ENCODE assay signal across 20 cellular contexts in the genomic region with DNA sequence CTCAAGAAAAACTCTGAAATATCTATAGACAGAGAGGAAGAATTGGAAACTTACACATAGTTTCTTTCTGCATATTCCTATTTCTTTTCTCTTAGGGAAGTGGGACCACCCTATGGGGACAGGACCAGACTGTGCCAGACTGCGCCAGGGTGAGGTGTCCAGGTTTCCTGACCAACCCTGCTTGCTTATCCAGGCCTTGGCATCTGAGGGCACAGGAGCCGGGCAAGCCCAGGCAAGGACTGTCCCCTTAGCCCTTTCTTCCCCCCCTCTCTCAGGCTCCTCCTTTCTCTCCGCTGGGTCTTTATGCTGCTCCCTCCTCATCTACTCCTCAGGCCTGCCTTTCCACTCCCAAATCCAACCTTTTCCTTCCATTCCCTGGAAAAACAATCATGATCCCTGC. TPM values are rescaled to one million over a fixed set of nuclear protein-coding genes. Genes with fewer than 3 reads are reported as not detected.
A peak's percentile ranks its signal among the peaks of the same experiment; 100 is the strongest.
DNase-seq lines count a peak whose midpoint lies in the region; TF ChIP-seq lines count a peak whose summit lies in the region.
"Had no signal": no experiment of that assay in that cellular context is flagged by ENCODE, and none has a peak within 500 bp of the region (broad histone marks: within the 10 kb centered on the region; RNA-seq: fewer than 3 reads in every experiment).

No MANE protein-coding gene starts in this region.

- WGBS in mammary epithelial cell (ENCODE audit: low coverage, missing lambda C conversion rate) = 32% methylated on average over 3 of the region's 3 CpGs
- no CpG with 5 or more reads among the region's 3 CpGs for WGBS in mesendoderm (ENCODE audit: extremely low coverage, insufficient coverage, low lambda C conversion rate)
- 68 to 96% methylated on average over 3 of the region's 3 CpGs for WGBS in thyroid gland, 2 donors

- no peaks in the 10 kb centered on the region for H3K79me1 ChIP-seq in mesendoderm (ENCODE audit: low read length)

- peak overlapping the region; percentile 86 for H3K18ac ChIP-seq in mesendoderm (ENCODE audit: low read length)

- dilution Hi-C loops in mammary epithelial cell (cut with HindIII; ENCODE audit: low sequenced_read_pairs) = no loop called here

- H2BK15ac ChIP-seq in mesendoderm (replicated peaks; ENCODE audit: low read depth) = no peak overlapping the region

- no peak overlapping the region for H3K23ac ChIP-seq in mesendoderm (ENCODE audit: low read length)

- peaks cover 31% of the 10 kb centered on the region for H3K4me1 ChIP-seq in mammary epithelial cell (ENCODE audit: insufficient read depth, low read length)
- peaks cover 1% of the 10 kb centered on the region for H3K4me1 ChIP-seq in mesendoderm (ENCODE audit: control insufficient read depth, low read depth, low read length)
- H3K4me1 ChIP-seq in thyroid gland = peaks cover 0 to 9% of the 10 kb centered on the region in 2 donors
- H3K4me1 ChIP-seq: HAP-1 had no signal

- BruUV-seq in mammary epithelial cell (replicated peaks; lab: Mats Ljungman, UMichigan) (no TSS peak), MCF 10A (replicated peaks; lab: Mats Ljungman, UMichigan) (no TSS peak)

- peak overlapping the region; percentile 67 for H3K56ac ChIP-seq in mesendoderm (ENCODE audit: low read length)

- H3K27ac ChIP-seq in mammary epithelial cell (ENCODE audit: insufficient read depth, low read depth, low read length) (peak overlapping the region; percentile 27), mesendoderm (ENCODE audit: low read depth, low read length) (no peak overlapping the region), thyroid gland (no peak overlapping the region)
- H3K27ac ChIP-seq: PC-9 had no signal

- CTCF ChIA-PET in mammary epithelial cell (lab: Charles Lee; ENCODE audit: low non-redundant PET) = no interaction called here
- CTCF ChIA-PET in MCF 10A (lab: Yijun Ruan, JAX) = interaction anchor here (0.6 to 1.8 kb wide), 4 partner anchors 31 to 500 kb away, joined by 3 to 16 read pairs (median 4); no protein-coding TSS in a partner anchor

- no peaks in the 10 kb centered on the region for H3K79me2 ChIP-seq in mammary epithelial cell (ENCODE audit: insufficient read depth, low read length)
- no peaks in the 10 kb centered on the region for H3K79me2 ChIP-seq in mesendoderm (ENCODE audit: control insufficient read depth, insufficient read depth, low read length)

- TF ChIP-seq CTCF in mammary epithelial cell (conservative IDR thresholded peaks at IDR 0.05 in 1 of 2, IDR thresholded peaks at IDR 0.05 in 1 of 2; ENCODE audit: extremely low read depth in 1 of 2, insufficient read depth in 1 of 2, low read depth in 1 of 2, low read length in 2 of 2) = no peak
- no peak for TF ChIP-seq CTCF in MCF 10A (IDR thresholded peaks at IDR 0.05; ENCODE audit: unreplicated experiment)
- TF ChIP-seq CTCF in chondrocyte (IDR thresholded peaks at IDR 0.05) = no peak
- no peak for TF ChIP-seq CTCF in thyroid gland (IDR thresholded peaks at IDR 0.05)

- no peaks in the 10 kb centered on the region for H4K20me1 ChIP-seq in mammary epithelial cell (ENCODE audit: insufficient read depth, low read length)

- H3K36me3 ChIP-seq in mammary epithelial cell (ENCODE audit: insufficient read depth, low read length) (no peaks in the 10 kb centered on the region), mesendoderm (ENCODE audit: control insufficient read depth, insufficient read depth, low read length) (no peaks in the 10 kb centered on the region), thyroid gland (no peaks in the 10 kb centered on the region)
- H3K36me3 ChIP-seq: HAP-1 had no signal

- H3K9me3 Mint-ChIP-seq in MCF 10A (ENCODE audit: unreplicated experiment) (no peaks in the 10 kb centered on the region), chondrocyte (ENCODE audit: low read depth) (no peaks in the 10 kb centered on the region)

- peak overlapping the region; percentile 55 for H2AK5ac ChIP-seq in mesendoderm (ENCODE audit: low read length)

- no peak overlapping the region for H3K9ac ChIP-seq in mammary epithelial cell (ENCODE audit: insufficient read depth, low read length)
- no peak overlapping the region for H3K9ac ChIP-seq in mesendoderm (ENCODE audit: low read length)

- H2AFZ ChIP-seq in mammary epithelial cell (ENCODE audit: low read depth, low read length) = peak overlapping the region; percentile 85
- H2AFZ ChIP-seq: PC-9 had no signal

- H3K4ac ChIP-seq in mesendoderm (ENCODE audit: low read depth, low read length) = peak overlapping the region; percentile 88

- H3K4me3 ChIP-seq in mammary epithelial cell (replicated peaks in 1 of 3; ENCODE audit: insufficient read depth in 1 of 3, low read depth in 2 of 3, low read length in 3 of 3) (no peak overlapping the region), mesendoderm (ENCODE audit: low read length) (no peak overlapping the region), thyroid gland (replicated peaks in 1 of 3) (no peak overlapping the region)
- H3K4me3 ChIP-seq: A549, GM12878, HAP-1, K562, PC-9 had no signal

- peaks cover 7% of the 10 kb centered on the region for H3K36me3 Mint-ChIP-seq in MCF 10A (ENCODE audit: insufficient read depth, unreplicated experiment)
- no peaks in the 10 kb centered on the region for H3K36me3 Mint-ChIP-seq in chondrocyte (ENCODE audit: low read depth)
- H3K36me3 Mint-ChIP-seq: CD4-positive, alpha-beta memory T cell had no signal

- in situ Hi-C loops in mammary epithelial cell (cut with MboI; ENCODE audit: low sequenced_read_pairs in 2 of 2) = loop anchor here (5.0 to 25.0 kb wide), 4 partner anchors 322 to 705 kb away; a partner anchor contains a TSS

- peak overlapping the region; percentile 81 for H2BK5ac ChIP-seq in mesendoderm (ENCODE audit: low read length)

- no peak overlapping the region for H2BK120ac ChIP-seq in mesendoderm (ENCODE audit: low read depth, low read length)

- POLR2A ChIA-PET in MCF 10A (lab: Yijun Ruan, JAX) = no interaction called here

- H4K5ac ChIP-seq in mesendoderm (ENCODE audit: low read length) = no peak overlapping the region

- H3K27me3 Mint-ChIP-seq in MCF 10A (ENCODE audit: insufficient read depth, unreplicated experiment) (no peaks in the 10 kb centered on the region), chondrocyte (ENCODE audit: low read depth) (no peaks in the 10 kb centered on the region)

- DNase-seq in mammary epithelial cell (peak; percentile 20), MCF 10A (ENCODE audit: unreplicated experiment) (no peak), chondrocyte (ENCODE audit: low spot score) (no peak), mesendoderm (no peak), NCI-H82 (lab: John Stamatoyannopoulos, UW) (no peak), thyroid gland (no peak), islet precursor cell (no peak), dermis blood vessel endothelial cell (no peak)
- DNase-seq: CD4-positive, alpha-beta memory T cell; DMS153; EL; NCI-H1105 treated with DMSO at 0.1 percent for 48 hours; NCI-H1694; NCI-H2081 treated with DMSO at 0.1 percent for 48 hours; NCI-H510A; PC-9 had no signal

- H3K9me3 ChIP-seq in mammary epithelial cell (replicated peaks; ENCODE audit: insufficient read depth, low read length) = no peaks in the 10 kb centered on the region
- H3K9me3 ChIP-seq in thyroid gland = no peaks in the 10 kb centered on the region
- H3K9me3 ChIP-seq: A549 had no signal

- H3K4me2 ChIP-seq in mammary epithelial cell (ENCODE audit: insufficient read depth, low read depth, low read length) = peak overlapping the region; percentile 58
- H3K4me2 ChIP-seq in mesendoderm (ENCODE audit: low read length) = no peak overlapping the region
- H3K4me2 ChIP-seq: A549, PC-9 had no signal

- no peak for TF ChIP-seq POLR2A in thyroid gland (IDR thresholded peaks at IDR 0.05)

- H3K4me1 Mint-ChIP-seq in MCF 10A (ENCODE audit: insufficient read depth, unreplicated experiment) (peaks cover 23% of the 10 kb centered on the region), chondrocyte (ENCODE audit: low read depth) (peaks cover 39% of the 10 kb centered on the region)

- H4K8ac ChIP-seq in mesendoderm (ENCODE audit: low read depth, low read length) = no peak overlapping the region

- H3K4me3 Mint-ChIP-seq in MCF 10A (ENCODE audit: unreplicated experiment) (no peak overlapping the region), chondrocyte (ENCODE audit: unreplicated experiment) (no peak overlapping the region)
- H3K4me3 Mint-ChIP-seq: CD4-positive, alpha-beta memory T cell had no signal

- no peak overlapping the region for H3K27ac Mint-ChIP-seq in MCF 10A (ENCODE audit: low read depth, unreplicated experiment)
- H3K27ac Mint-ChIP-seq in chondrocyte (ENCODE audit: unreplicated experiment) = peak overlapping the region; percentile 67
- H3K27ac Mint-ChIP-seq: CD4-positive, alpha-beta memory T cell had no signal

- H3K27me3 ChIP-seq in mammary epithelial cell (ENCODE audit: insufficient read depth, low read length) = no peaks in the 10 kb centered on the region
- H3K27me3 ChIP-seq in mesendoderm (ENCODE audit: insufficient read depth, low read length, poor library complexity) = no peaks in the 10 kb centered on the region
- H3K27me3 ChIP-seq in thyroid gland = no peaks in the 10 kb centered on the region

- intact Hi-C loops in mammary epithelial cell (cut with micrococcal nuclease) (no loop called here), MCF 10A (cut with micrococcal nuclease) (no loop called here), thyroid gland (cut with DNase I) (loop anchor here (5.0 to 10.0 kb wide), 2 partner anchors 332 to 500 kb away; no protein-coding TSS in a partner anchor)

RNA-seq across cellular contexts. Expression of a gene that starts 27.1 kb away (rescaled TPM):
- total RNA-seq in mammary epithelial cell (10 to 100 TPM; 20.4 to 23.2 TPM), MCF 10A (2022) (17.7 and 24.1 TPM in 2 replicates), chondrocyte (9.4 to 15.1 TPM (median 14.6 TPM) in 3 replicates), thyroid gland (10 to 100 TPM; 18.9 to 28.6 (median 25.9) TPM), dermis blood vessel endothelial cell (25.4 and 30.1 TPM in 2 replicates)
- polyA plus RNA-seq in mammary epithelial cell = 13.0 TPM
- 0.78 TPM for polyA minus RNA-seq in mammary epithelial cell
- 24.8 TPM for polyA plus RNA-seq in mesendoderm (2013, experiment 1 of 2)
- polyA plus RNA-seq in mesendoderm (2013, experiment 2 of 2) = 24.9 TPM

RNA-seq across cellular contexts. Expression of a gene that starts 27.2 kb away (rescaled TPM):
- 10 to 100 TPM; 11.0 to 11.2 TPM for total RNA-seq in mammary epithelial cell
- 3.6 TPM for polyA plus RNA-seq in mammary epithelial cell
- 1.2 TPM for polyA minus RNA-seq in mammary epithelial cell
- total RNA-seq in MCF 10A (2022) = 9.7 and 11.1 TPM in 2 replicates
- 5.1 to 6.8 TPM (median 6.0 TPM) in 3 replicates for total RNA-seq in chondrocyte
- 6.8 TPM for polyA plus RNA-seq in mesendoderm (2013, experiment 1 of 2)
- polyA plus RNA-seq in mesendoderm (2013, experiment 2 of 2) = 6.7 TPM
- total RNA-seq in thyroid gland = 10 to 100 TPM in 2 of 4 donors, 1 to 10 TPM in 2; 9.0 to 18.9 (median 11.1) TPM
- 7.4 and 7.7 TPM in 2 replicates for total RNA-seq in dermis blood vessel endothelial cell
